Comparison of ENCODE assay signal across 6 cellular contexts in the genomic region with DNA sequence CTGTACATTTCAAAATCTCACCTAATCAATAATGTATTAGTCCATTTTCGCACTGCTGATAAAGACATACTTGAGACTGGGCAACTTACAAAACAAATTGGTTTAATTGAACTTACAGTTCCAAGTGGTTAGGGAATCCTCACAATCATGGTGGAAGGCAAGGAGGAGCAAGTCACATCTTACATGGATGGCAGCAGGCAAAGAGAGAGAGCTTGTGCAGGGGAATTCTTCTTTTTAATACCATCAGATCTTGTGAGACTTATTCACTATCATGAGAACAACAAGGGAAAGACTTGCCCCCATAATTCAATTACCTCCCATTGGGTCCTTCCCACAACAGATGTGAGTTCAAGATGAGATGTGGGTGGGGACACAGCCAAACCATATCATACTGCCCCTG. TPM values are rescaled to one million over a fixed set of nuclear protein-coding genes. Genes with fewer than 3 reads are reported as not detected.
"Had no signal": no experiment of that assay in that cellular context is flagged by ENCODE, and none has a peak within 500 bp of the region (broad histone marks: within the 10 kb centered on the region; RNA-seq: fewer than 3 reads in every experiment).

No MANE protein-coding gene starts in this region.

RNA-seq across cellular contexts. Expression of a gene that starts 47.5 kb away (rescaled TPM):
- total RNA-seq: kidney epithelial cell, left colon, lung microvascular endothelial cell, mammary epithelial cell, myocyte had no signal
- polyA plus RNA-seq: immature natural killer cell, mammary epithelial cell had no signal
